In the genomic region with DNA sequence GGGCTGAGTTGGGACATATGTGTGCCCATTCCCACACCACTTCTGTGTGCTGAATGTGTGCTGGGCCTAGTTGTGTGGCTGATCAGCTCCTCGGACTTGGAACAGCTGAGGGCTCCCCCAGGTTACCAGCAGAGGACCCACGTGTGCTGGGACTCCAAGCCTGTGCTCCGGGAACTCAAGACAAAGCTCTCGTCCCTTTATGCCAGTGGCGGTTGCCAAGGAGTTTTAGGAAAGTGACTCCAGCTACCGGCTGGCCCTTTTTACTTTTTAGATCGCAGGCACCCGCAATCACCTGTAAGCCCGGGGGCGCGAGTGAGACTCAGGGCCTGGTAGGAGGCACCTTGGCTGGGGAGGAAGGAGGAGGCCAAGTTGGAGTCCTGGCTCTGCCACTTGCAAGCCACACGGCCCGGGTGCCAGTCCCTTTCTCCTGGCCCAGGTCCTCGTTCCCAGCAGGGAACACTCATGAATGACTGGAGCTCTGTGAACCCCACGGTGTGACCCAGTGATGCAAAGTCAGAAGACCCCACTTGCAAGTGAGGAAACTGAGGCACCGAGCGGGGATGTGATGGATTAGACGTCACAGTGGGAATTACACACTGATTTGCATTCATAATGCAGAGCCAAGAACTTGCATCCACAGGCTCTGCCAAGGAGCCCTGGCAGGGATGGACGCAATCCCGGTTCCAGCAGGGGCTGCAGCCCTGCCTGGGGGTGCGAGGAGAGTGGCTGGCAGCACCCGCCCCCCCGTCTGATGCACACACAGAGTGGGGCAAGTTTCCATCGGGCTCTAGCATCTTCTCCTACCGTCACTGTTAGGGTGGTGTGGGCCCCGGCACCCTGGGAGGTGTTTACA, we compare ENCODE assay signal across 21 cellular contexts. TPM values are rescaled to one million over a fixed set of nuclear protein-coding genes. Genes with fewer than 3 reads are reported as not detected.
DNase-seq lines count a peak whose midpoint lies in the region; ATAC-seq and TF ChIP-seq lines count a peak whose summit lies in the region.
"Had no signal": no experiment of that assay in that cellular context is flagged by ENCODE, and none has a peak within 500 bp of the region (broad histone marks: within the 10 kb centered on the region; RNA-seq: fewer than 3 reads in every experiment).

No MANE protein-coding gene starts in this region.

- TF ChIP-seq CTCF in neural crest cell (conservative IDR thresholded peaks at IDR 0.05) (no peak), endodermal cell (conservative IDR thresholded peaks at IDR 0.05) (no peak)

- H3K27ac Mint-ChIP-seq in neural crest cell (ENCODE audit: unreplicated experiment) (peak overlapping the region; percentile 19), endodermal cell (no peak overlapping the region)
- H3K27ac Mint-ChIP-seq: CD4-positive, alpha-beta memory T cell had no signal

- H3K4me3 ChIP-seq in endodermal cell (ENCODE audit: low read length), result no peak overlapping the region
- H3K4me3 ChIP-seq: BLaER1, SJSA1 had no signal

- no peaks in the 10 kb centered on the region for H3K4me1 ChIP-seq in endodermal cell (ENCODE audit: control insufficient read depth, insufficient read depth, low read length)
- H3K4me1 ChIP-seq: SJSA1 had no signal

- H3K27ac ChIP-seq in angular gyrus (ENCODE audit: low read depth, low read length) (peak overlapping the region; percentile 32), cingulate gyrus (ENCODE audit: low read depth, low read length) (peak overlapping the region; percentile 39), endodermal cell (ENCODE audit: low read depth, low read length) (no peak overlapping the region)
- H3K27ac ChIP-seq: BLaER1, SJSA1 had no signal

- H3K27me3 ChIP-seq in endodermal cell (ENCODE audit: control insufficient read depth, insufficient read depth, low read length, poor library complexity, severe bottlenecking), result no peaks in the 10 kb centered on the region
- H3K27me3 ChIP-seq: BLaER1, SJSA1 had no signal

- H3K9ac ChIP-seq in endodermal cell (ENCODE audit: extremely low read depth, low read length, poor library complexity, severe bottlenecking), result no peak overlapping the region
- H3K9ac ChIP-seq: BLaER1 had no signal

- H3K27me3 Mint-ChIP-seq in neural crest cell (ENCODE audit: low read depth), result peaks cover 4% of the 10 kb centered on the region
- no peaks in the 10 kb centered on the region for H3K27me3 Mint-ChIP-seq in endodermal cell (ENCODE audit: insufficient read depth)
- H3K27me3 Mint-ChIP-seq: CD4-positive, alpha-beta memory T cell had no signal

- H3K4me1 Mint-ChIP-seq in neural crest cell (peaks cover 25% of the 10 kb centered on the region), endodermal cell (no peaks in the 10 kb centered on the region)
- H3K4me1 Mint-ChIP-seq: CD4-positive, alpha-beta memory T cell had no signal

- WGBS in endodermal cell (ENCODE audit: insufficient coverage in 1 of 2, insufficient read length in 1 of 2), 2 experiments, result 91 to 92% methylated on average over 13 to 26 of the region's 26 CpGs

- no peaks in the 10 kb centered on the region for H3K9me3 ChIP-seq in endodermal cell (ENCODE audit: control insufficient read depth, low read length)
- H3K9me3 ChIP-seq: BLaER1, SJSA1 had no signal

- H3K4me3 Mint-ChIP-seq in neural crest cell (peak overlapping the region; percentile 44), endodermal cell (no peak overlapping the region)

- DNase-seq in neural crest cell (ENCODE audit: low read depth, low spot score) (no peak), superior temporal gyrus (ENCODE audit: extremely low spot score) (peak; percentile 26), endodermal cell (no peak), NCI-H2081 (lab: John Stamatoyannopoulos, UW) (no peak)
- DNase-seq: Calu3, DMS53, GF-D8, Karpas-422, MV-4-11, NCI-H1105 treated with DMSO at 0.1 percent for 48 hours, NCI-H1694, NCI-H2081 treated with DMSO at 0.1 percent for 48 hours, NCI-H2171 treated with DMSO at 0.1 percent for 48 hours, NCI-H524 treated with DMSO at 0.1 percent for 48 hours had no signal

- H3K36me3 ChIP-seq in endodermal cell (ENCODE audit: control insufficient read depth, insufficient read depth, low read length), result no peaks in the 10 kb centered on the region
- H3K36me3 ChIP-seq: SJSA1 had no signal

- no peak for ATAC-seq in HG02623 (IDR thresholded peaks at IDR 0.05; ENCODE audit: unreplicated experiment)

- H3K36me3 Mint-ChIP-seq in neural crest cell (ENCODE audit: low read depth) (no peaks in the 10 kb centered on the region), endodermal cell (ENCODE audit: low read depth) (no peaks in the 10 kb centered on the region)

- H3K9me3 Mint-ChIP-seq in neural crest cell (no peaks in the 10 kb centered on the region), endodermal cell (no peaks in the 10 kb centered on the region)
- H3K9me3 Mint-ChIP-seq: CD4-positive, alpha-beta memory T cell had no signal

RNA-seq across cellular contexts. Expression of gene CRB2, which starts 26.9 kb away (rescaled TPM):
- total RNA-seq in neural crest cell (73.4 and 80.5 TPM in 2 replicates), endodermal cell (1 to 10 TPM in 1 of 2 donors, under 1 TPM in 1; 0.75 to 2.0 TPM)
- 92.5 TPM for polyA plus RNA-seq in endodermal cell (2013, experiment 1 of 2)
- polyA plus RNA-seq in endodermal cell (2013, experiment 2 of 2), result 79.0 TPM
- total RNA-seq: Calu3; CD4-positive, alpha-beta memory T cell; M059J; SJSA1 had no signal
- polyA plus RNA-seq: CD4-positive, alpha-beta memory T cell had no signal

Comparison
In these comparisons a context has a peak if more than half of its experiments do, and no peak if none do; other contexts are left out.
1. RNA of gene CRB2, which starts 26.9 kb away (total RNA-seq): 73.4 to 80.5 TPM in neural crest cell; 0.75 to 2.0 TPM in endodermal cell; every median in the first group is over 10 times any median in the second.